Comparison of ENCODE assay signal across 8 cellular contexts in genomic region chr7:44145969-44146897, GRCh38.
DNase-seq lines count a peak whose midpoint lies in the region; ATAC-seq, FAIRE-seq and TF ChIP-seq lines count a peak whose summit lies in the region.

No MANE protein-coding gene starts in this region.

- DNase-seq in H54 (ENCODE audit: insufficient read length, low spot score) = peak; percentile 66
- peak; percentile 69 for DNase-seq in activated CD4-positive, CD25-positive, alpha-beta regulatory T cell treated with anti-CD3 and anti-CD28 coated beads, Interleukin-2, amount 50 U/mL, for 72 hours
- peak; percentile 49 for DNase-seq in cerebellar cortex (ENCODE audit: low spot score)
- DNase-seq in islet precursor cell = peak; percentile 86
- peak; percentile 13 to 40 for DNase-seq in stimulated activated CD4-positive, alpha-beta T cell treated with anti-CD3 and anti-CD28 coated beads, Interleukin-1b, Interleukin-23, amount 100 ng/mL, for 1 hour (ENCODE audit: low read depth in 2 of 2)

- FAIRE-seq in H54 (lab: Jason Lieb, UNC) = no peak

- no peak for TF ChIP-seq POLR2A in H54 (IDR thresholded peaks at IDR 0.05; ENCODE audit: low read depth, low read length)

- no peak for ATAC-seq in HG02798 (IDR thresholded peaks at IDR 0.05; ENCODE audit: poor library complexity, unreplicated experiment)
- no peak for ATAC-seq in GM21825 (IDR thresholded peaks at IDR 0.05; ENCODE audit: unreplicated experiment)
- ATAC-seq in HG02938 (IDR thresholded peaks at IDR 0.05; ENCODE audit: unreplicated experiment) = no peak

Comparison
In these comparisons a context has a peak if more than half of its experiments do, and no peak if none do; other contexts are left out.
1. DNase-seq: peak in every context shown above with its lines; median percentile 86 in islet precursor cell; 69 in activated CD4-positive, CD25-positive, alpha-beta regulatory T cell treated with anti-CD3 and anti-CD28 coated beads, Interleukin-2, amount 50 U/mL, for 72 hours; 66 in H54; 49 in cerebellar cortex; 26 in stimulated activated CD4-positive, alpha-beta T cell treated with anti-CD3 and anti-CD28 coated beads, Interleukin-1b, Interleukin-23, amount 100 ng/mL, for 1 hour.